Comparison of ENCODE assay signal across 10 cellular contexts in the genomic region with DNA sequence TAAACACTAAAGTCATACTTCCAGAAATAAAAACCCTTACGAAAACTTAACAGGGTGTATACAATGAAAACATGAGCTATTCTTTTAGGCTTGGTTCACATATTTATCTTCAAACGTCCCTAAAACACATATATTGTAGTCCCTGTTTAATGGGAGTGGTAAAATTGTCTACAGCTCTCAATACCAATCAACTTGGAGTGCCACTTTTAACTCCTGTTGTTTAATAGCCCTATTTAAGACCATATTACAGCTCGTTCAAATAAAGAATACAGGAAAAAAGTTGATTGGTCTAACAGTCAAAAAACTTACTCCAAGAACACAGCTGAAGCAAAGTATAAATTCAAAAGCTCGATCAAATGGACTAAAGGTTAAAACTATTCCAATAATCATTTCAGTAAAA. TPM values are rescaled to one million over a fixed set of nuclear protein-coding genes. Genes with fewer than 3 reads are reported as not detected.
DNase-seq lines count a peak whose midpoint lies in the region; ATAC-seq and TF ChIP-seq lines count a peak whose summit lies in the region.
"Had no signal": no experiment of that assay in that cellular context is flagged by ENCODE, and none has a peak within 500 bp of the region (broad histone marks: within the 10 kb centered on the region; RNA-seq: fewer than 3 reads in every experiment).

No MANE protein-coding gene starts in this region.

- H3K36me3 Mint-ChIP-seq in nephron (ENCODE audit: low read depth), result peaks cover 37% of the 10 kb centered on the region

- peaks cover 84% of the 10 kb centered on the region for H3K79me2 ChIP-seq in ACC112 (ENCODE audit: control insufficient read depth, insufficient read depth, low read length, unreplicated experiment)

- H3K9me3 Mint-ChIP-seq in nephron, result no peaks in the 10 kb centered on the region

- peaks cover 29% of the 10 kb centered on the region for H3K36me3 ChIP-seq in ACC112 (ENCODE audit: insufficient read depth, low read length)

- no peaks in the 10 kb centered on the region for H3K27me3 Mint-ChIP-seq in nephron (ENCODE audit: low read depth)

- peaks cover 51% of the 10 kb centered on the region for H3K4me1 ChIP-seq in ACC112 (ENCODE audit: control insufficient read depth, insufficient read depth, low read length, unreplicated experiment)

- H2AFZ ChIP-seq in ACC112 (ENCODE audit: low read length, unreplicated experiment), result no peak overlapping the region

- H3K4me3 ChIP-seq in ACC112 (ENCODE audit: low read depth, low read length) (peak overlapping the region; percentile 97), HFF-Myc (replicated peaks; ENCODE audit: low read depth, low read length) (peak overlapping the region; percentile 98), choroid plexus epithelial cell (ENCODE audit: low read depth, low read length) (peak overlapping the region; percentile 90)

- ATAC-seq in sciatic nerve, result no peak

- H3K27ac ChIP-seq in ACC112 (ENCODE audit: low read depth, low read length), result peak overlapping the region; percentile 99; the same call in 1 of the 2 replicates

- H3K27ac Mint-ChIP-seq in nephron, result no peak overlapping the region

- DNase-seq in HFF-Myc (ENCODE audit: extremely low read depth, low read depth) (no peak), choroid plexus epithelial cell (ENCODE audit: low read depth) (no peak), NCI-H82 treated with DMSO at 0.1 percent for 48 hours (lab: John Stamatoyannopoulos, UW; ENCODE audit: unreplicated experiment) (no peak), putamen (ENCODE audit: low spot score) (no peak), GDM1 (lab: John Stamatoyannopoulos, UW) (no peak), sciatic nerve (ENCODE audit: low spot score) (no peak)
- DNase-seq: activated CD4-positive, alpha-beta T cell treated with anti-CD3 and anti-CD28 coated beads, Interleukin-2, amount 50 U/mL, for 48 hours; EL had no signal

- H3K27me3 ChIP-seq in ACC112 (ENCODE audit: insufficient read depth, low read length), result no peaks in the 10 kb centered on the region

- no peak for TF ChIP-seq CTCF in HFF-Myc (IDR thresholded peaks at IDR 0.05; ENCODE audit: low read depth, low read length, missing control alignments)
- TF ChIP-seq CTCF in choroid plexus epithelial cell (conservative IDR thresholded peaks at IDR 0.05; ENCODE audit: low read depth, low read length), result no peak
- TF ChIP-seq CTCF in nephron (IDR thresholded peaks at IDR 0.05; ENCODE audit: unreplicated experiment in 3 of 3), result no peak

- intact Hi-C loops in sciatic nerve (cut with DNase I), result no loop called here

- H3K4me3 Mint-ChIP-seq in nephron, result peak overlapping the region in 2 of 3 experiments; percentile 49 to 55

- peaks cover 46% of the 10 kb centered on the region for H3K4me1 Mint-ChIP-seq in nephron

RNA-seq across cellular contexts. Expression of a gene that starts 3.9 kb away (rescaled TPM):
- total RNA-seq in sciatic nerve, result 278 TPM

RNA-seq across cellular contexts. Expression of a gene that starts 45.3 kb away (rescaled TPM):
- 20.5 TPM for total RNA-seq in sciatic nerve
